Comparison of ENCODE assay signal across 1 cellular context in the genomic region with DNA sequence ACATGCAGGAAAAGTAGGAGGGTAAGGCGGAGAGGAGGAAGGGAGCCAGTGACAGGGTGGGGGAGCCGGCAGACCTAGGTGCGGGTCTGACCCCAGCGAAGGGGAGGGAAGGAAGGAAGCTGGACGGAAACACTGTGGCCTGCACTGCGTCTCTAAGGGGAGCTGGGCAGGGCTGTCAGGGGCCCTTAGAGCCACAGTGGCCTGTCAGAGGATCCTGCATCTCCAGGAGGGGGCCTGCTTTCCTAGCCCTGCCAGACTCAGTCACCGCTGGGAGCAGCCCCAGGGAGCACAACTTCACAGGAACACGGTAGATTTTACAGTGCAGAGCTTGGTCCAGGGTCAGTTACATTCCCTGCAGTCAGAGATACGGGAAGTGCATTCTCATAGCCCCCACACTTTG.
TF ChIP-seq lines count a peak whose summit lies in the region.

No MANE protein-coding gene starts in this region.

TF ChIP-seq in GM23338, 12 proteins besides CTCF, POLR2A, EP300 and RAD21:
- TF ChIP-seq, protein P1, sequence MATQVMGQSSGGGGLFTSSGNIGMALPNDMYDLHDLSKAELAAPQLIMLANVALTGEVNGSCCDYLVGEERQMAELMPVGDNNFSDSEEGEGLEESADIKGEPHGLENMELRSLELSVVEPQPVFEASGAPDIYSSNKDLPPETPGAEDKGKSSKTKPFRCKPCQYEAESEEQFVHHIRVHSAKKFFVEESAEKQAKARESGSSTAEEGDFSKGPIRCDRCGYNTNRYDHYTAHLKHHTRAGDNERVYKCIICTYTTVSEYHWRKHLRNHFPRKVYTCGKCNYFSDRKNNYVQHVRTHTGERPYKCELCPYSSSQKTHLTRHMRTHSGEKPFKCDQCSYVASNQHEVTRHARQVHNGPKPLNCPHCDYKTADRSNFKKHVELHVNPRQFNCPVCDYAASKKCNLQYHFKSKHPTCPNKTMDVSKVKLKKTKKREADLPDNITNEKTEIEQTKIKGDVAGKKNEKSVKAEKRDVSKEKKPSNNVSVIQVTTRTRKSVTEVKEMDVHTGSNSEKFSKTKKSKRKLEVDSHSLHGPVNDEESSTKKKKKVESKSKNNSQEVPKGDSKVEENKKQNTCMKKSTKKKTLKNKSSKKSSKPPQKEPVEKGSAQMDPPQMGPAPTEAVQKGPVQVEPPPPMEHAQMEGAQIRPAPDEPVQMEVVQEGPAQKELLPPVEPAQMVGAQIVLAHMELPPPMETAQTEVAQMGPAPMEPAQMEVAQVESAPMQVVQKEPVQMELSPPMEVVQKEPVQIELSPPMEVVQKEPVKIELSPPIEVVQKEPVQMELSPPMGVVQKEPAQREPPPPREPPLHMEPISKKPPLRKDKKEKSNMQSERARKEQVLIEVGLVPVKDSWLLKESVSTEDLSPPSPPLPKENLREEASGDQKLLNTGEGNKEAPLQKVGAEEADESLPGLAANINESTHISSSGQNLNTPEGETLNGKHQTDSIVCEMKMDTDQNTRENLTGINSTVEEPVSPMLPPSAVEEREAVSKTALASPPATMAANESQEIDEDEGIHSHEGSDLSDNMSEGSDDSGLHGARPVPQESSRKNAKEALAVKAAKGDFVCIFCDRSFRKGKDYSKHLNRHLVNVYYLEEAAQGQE (IDR thresholded peaks at IDR 0.05; ENCODE audit: unreplicated experiment): no peak
- TF ChIP-seq ZNF331 (CRISPR knock-in tag; IDR thresholded peaks at IDR 0.05; ENCODE audit: low read depth) (no peak), STAT1 (IDR thresholded peaks at IDR 0.05; ENCODE audit: unreplicated experiment) (no peak)
